In genomic region chr6:39937686-39938333, GRCh38 we compare ENCODE assay signal across 14 cellular contexts.
"Had no signal": no experiment of that assay in that cellular context is flagged by ENCODE, and none has a peak within 500 bp of the region (broad histone marks: within the 10 kb centered on the region; RNA-seq: fewer than 3 reads in every experiment).

No MANE protein-coding gene starts in this region.

- DNase-seq: activated CD4-positive, alpha-beta T cell treated with anti-CD3 and anti-CD28 coated beads for 4 hours; activated CD8-positive, alpha-beta memory T cell treated with anti-CD3 and anti-CD28 coated beads for 24 hours; activated naive CD4-positive, alpha-beta T cell treated with Interleukin-2 at 50 U/mL for 16 hours; activated naive CD8-positive, alpha-beta T cell treated with anti-CD3 and anti-CD28 coated beads, Interleukin-2, amount 50 U/mL, for 24 hours; effector CD4-positive, alpha-beta T cell; foreskin keratinocyte; head of caudate nucleus; mesenchymal stem cell; retina had no signal

- H3K4me1 ChIP-seq: foreskin keratinocyte had no signal

- H3K27me3 ChIP-seq: tibial nerve had no signal

- H3K36me3 ChIP-seq: tibial nerve had no signal

- H3K4me2 ChIP-seq: smooth muscle cell had no signal

- H3K4me3 ChIP-seq: smooth muscle cell, tibial nerve had no signal

- FAIRE-seq: astrocyte, colon, endothelial cell of umbilical vein had no signal

- ATAC-seq: activated naive CD8-positive, alpha-beta T cell treated with anti-CD3 and anti-CD28 coated beads, Interleukin-2, amount 50 U/mL, for 24 hours; foreskin keratinocyte had no signal

- H3K9me3 ChIP-seq: tibial nerve had no signal

- H3K27ac ChIP-seq: foreskin keratinocyte, tibial nerve had no signal
